Comparison of ENCODE assay signal across 1 cellular context in genomic region chr17:36844601-36845000, GRCh38.
TF ChIP-seq lines count a peak whose summit lies in the region.

No MANE protein-coding gene starts in this region.

TF ChIP-seq in K562, 482 proteins besides CTCF, POLR2A, EP300 and RAD21:
- TF ChIP-seq MLX (CRISPR knock-in tag; conservative IDR thresholded peaks at IDR 0.05) (no peak), CBX3 (IDR thresholded peaks at IDR 0.05; ENCODE audit: borderline replicate concordance in 1 of 2, low read length in 2 of 2) (no peak), ZNF24 (IDR thresholded peaks at IDR 0.05) (0 out of 2 replicates have a peak, but pooled peaks have one; percentile 25), ZFP36 (IDR thresholded peaks at IDR 0.05; ENCODE audit: low read depth, low read length, partially characterized antibody) (peak; percentile 85)
